Comparison of ENCODE assay signal across 20 cellular contexts in genomic region chr12:131273291-131273845, GRCh38.
"Had no signal": no experiment of that assay in that cellular context is flagged by ENCODE, and none has a peak within 500 bp of the region (broad histone marks: within the 10 kb centered on the region; RNA-seq: fewer than 3 reads in every experiment).

No MANE protein-coding gene starts in this region.

- H3K27ac Mint-ChIP-seq: immature natural killer cell; mesothelial cell of epicardium; naive thymus-derived CD4-positive, alpha-beta T cell; progenitor cell of endocrine pancreas; stimulated activated effector memory CD8-positive, alpha-beta T cell treated with anti-CD3 and anti-CD28 coated beads, Interleukin-12 subunit alpha, Interleukin-12 subunit beta, amount 100 ng/mL, for 72 hours had no signal

- H3K9me3 Mint-ChIP-seq: central memory CD8-positive, alpha-beta T cell; immature natural killer cell; mesothelial cell of epicardium; naive thymus-derived CD4-positive, alpha-beta T cell; stimulated activated effector memory CD8-positive, alpha-beta T cell treated with anti-CD3 and anti-CD28 coated beads, Interleukin-12 subunit alpha, Interleukin-12 subunit beta, amount 100 ng/mL, for 72 hours had no signal

- ATAC-seq: naive thymus-derived CD4-positive, alpha-beta T cell; pancreas; right lobe of liver; stimulated activated effector memory CD8-positive, alpha-beta T cell treated with anti-CD3 and anti-CD28 coated beads, Interleukin-12 subunit alpha, Interleukin-12 subunit beta, amount 100 ng/mL, for 72 hours had no signal

- H3K4me1 Mint-ChIP-seq: central memory CD8-positive, alpha-beta T cell; immature natural killer cell; mesothelial cell of epicardium; naive thymus-derived CD4-positive, alpha-beta T cell; stimulated activated effector memory CD8-positive, alpha-beta T cell treated with anti-CD3 and anti-CD28 coated beads, Interleukin-12 subunit alpha, Interleukin-12 subunit beta, amount 100 ng/mL, for 72 hours had no signal

- H3K36me3 ChIP-seq: neutrophil, pancreas, right lobe of liver, thoracic aorta, tibial nerve, upper lobe of left lung had no signal

- H3K4me2 ChIP-seq: smooth muscle cell had no signal

- H3K4me3 ChIP-seq: pancreas, right lobe of liver, smooth muscle cell, thoracic aorta, tibial nerve, upper lobe of left lung had no signal

- H3K4me3 Mint-ChIP-seq: central memory CD8-positive, alpha-beta T cell; immature natural killer cell; mesothelial cell of epicardium; naive thymus-derived CD4-positive, alpha-beta T cell; stimulated activated effector memory CD8-positive, alpha-beta T cell treated with anti-CD3 and anti-CD28 coated beads, Interleukin-12 subunit alpha, Interleukin-12 subunit beta, amount 100 ng/mL, for 72 hours had no signal

- H3K4me1 ChIP-seq: pancreas, right lobe of liver, tibial nerve, upper lobe of left lung had no signal

- DNase-seq: cortex of kidney; hypothalamus; immature natural killer cell; islet precursor cell; mesenchymal stem cell; naive thymus-derived CD4-positive, alpha-beta T cell; stimulated activated CD4-positive, alpha-beta T cell treated with anti-CD3 and anti-CD28 coated beads, Interleukin-2, amount 100 ng/mL, for 24 hours; stimulated activated CD4-positive, alpha-beta T cell treated with anti-CD3 and anti-CD28 coated beads, Interleukin-4, amount 100 ng/mL, for 24 hours; stimulated activated naive CD4-positive, alpha-beta T cell treated with Interleukin-2 at 50 U/mL for 16 hours had no signal

- H3K27ac ChIP-seq: neutrophil, pancreas, right lobe of liver, thoracic aorta, tibial nerve, upper lobe of left lung had no signal

- H3K27me3 Mint-ChIP-seq: central memory CD8-positive, alpha-beta T cell had no signal

- H3K27me3 ChIP-seq: neutrophil, pancreas, right lobe of liver, upper lobe of left lung had no signal

- H3K9me3 ChIP-seq: neutrophil, pancreas, right lobe of liver, thoracic aorta, tibial nerve, upper lobe of left lung had no signal
